ENCODE assay signal across 2 cellular contexts in genomic region chr10:132243141-132243540, GRCh38.
TF ChIP-seq lines count a peak whose summit lies in the region.

No MANE protein-coding gene starts in this region.

TF ChIP-seq in SK-N-SH, 30 proteins besides CTCF, POLR2A, EP300 and RAD21 (continued from another document):
- TF ChIP-seq TCF12 (IDR thresholded peaks at IDR 0.05) (no peak), EZH2phosphoT487 (IDR thresholded peaks at IDR 0.05; ENCODE audit: borderline replicate concordance, low read depth) (no peak), MEF2A (IDR thresholded peaks at IDR 0.05; ENCODE audit: borderline replicate concordance, low read depth) (no peak), JUND (IDR thresholded peaks at IDR 0.05) (no peak), USF2 (IDR thresholded peaks at IDR 0.05; ENCODE audit: borderline replicate concordance, low read depth, low read length) (no peak), SMC3 (IDR thresholded peaks at IDR 0.05; ENCODE audit: low read depth, low read length) (no peak), RCOR1 (IDR thresholded peaks at IDR 0.05; ENCODE audit: low read length) (no peak), USF1 (IDR thresholded peaks at IDR 0.05; ENCODE audit: borderline replicate concordance, low read depth) (no peak), FOXM1 (IDR thresholded peaks at IDR 0.05; ENCODE audit: low read depth) (no peak)

TF ChIP-seq in SK-N-SH treated with all-trans-retinoic acid at 6 μM for 48 hours, 23 proteins besides CTCF, POLR2A, EP300 and RAD21 (continued from another document):
- TF ChIP-seq RARB (CRISPR knock-in tag; IDR thresholded peaks at IDR 0.05) (no peak), CREB5 (CRISPR knock-in tag; IDR thresholded peaks at IDR 0.05; ENCODE audit: low read depth) (no peak), TOX (CRISPR knock-in tag; IDR thresholded peaks at IDR 0.05; ENCODE audit: borderline replicate concordance) (no peak), TSHZ2 (CRISPR knock-in tag; IDR thresholded peaks at IDR 0.05) (no peak), ISL1 (CRISPR knock-in tag; IDR thresholded peaks at IDR 0.05) (no peak)
